In genomic region chr4:152258391-152258790, GRCh38 we compare ENCODE assay signal across 13 cellular contexts.
DNase-seq lines count a peak whose midpoint lies in the region; ATAC-seq, FAIRE-seq and TF ChIP-seq lines count a peak whose summit lies in the region.
"Had no signal": no experiment of that assay in that cellular context is flagged by ENCODE, and none has a peak within 500 bp of the region (broad histone marks: within the 10 kb centered on the region; RNA-seq: fewer than 3 reads in every experiment).

No MANE protein-coding gene starts in this region.

- H3K79me2 ChIP-seq in GM23248 (ENCODE audit: insufficient read depth): no peaks in the 10 kb centered on the region
- H3K79me2 ChIP-seq in keratinocyte (ENCODE audit: control insufficient read depth, insufficient read depth, low read length): no peaks in the 10 kb centered on the region

- no peak for TF ChIP-seq CTCF in AG04450 (IDR thresholded peaks at IDR 0.05; ENCODE audit: low read depth, low read length)
- no peak for TF ChIP-seq CTCF in keratinocyte (optimal IDR thresholded peaks at IDR 0.05 in 1 of 3, IDR thresholded peaks at IDR 0.05 in 1 of 3, conservative IDR thresholded peaks at IDR 0.05 in 1 of 3; ENCODE audit: extremely low read depth in 1 of 3, insufficient read depth in 2 of 3, low read length in 3 of 3)

- peak overlapping the region; percentile 66 for H3K27ac ChIP-seq in AG04450 (ENCODE audit: low read depth, low read length)
- H3K27ac ChIP-seq in GM23248: peak overlapping the region; percentile 95
- peak overlapping the region; percentile 98 for H3K27ac ChIP-seq in keratinocyte (ENCODE audit: control insufficient read depth, insufficient read depth, low read length)
- no peak overlapping the region for H3K27ac ChIP-seq in effector memory CD4-positive, alpha-beta T cell (ENCODE audit: insufficient read depth, low read length, poor library complexity, severe bottlenecking)

- CTCF ChIA-PET in AG04450 (lab: Charles Lee) (no interaction called here), T-cell (lab: Charles Lee) (no interaction called here)

- H3K9me3 ChIP-seq in AG04450 (ENCODE audit: control insufficient read depth, insufficient read depth, low read length) (no peaks in the 10 kb centered on the region), GM23248 (ENCODE audit: low read depth) (no peaks in the 10 kb centered on the region), keratinocyte (ENCODE audit: control insufficient read depth, low read depth, low read length) (peaks cover 6% of the 10 kb centered on the region)
- H3K9me3 ChIP-seq in effector memory CD4-positive, alpha-beta T cell (ENCODE audit: control insufficient read depth, low read length): no peaks in the 10 kb centered on the region

- no peaks in the 10 kb centered on the region for H3K9me2 ChIP-seq in GM23248 (ENCODE audit: insufficient read depth)

- H4K20me1 ChIP-seq in GM23248 (ENCODE audit: insufficient read depth) (no peaks in the 10 kb centered on the region), keratinocyte (ENCODE audit: control insufficient read depth, extremely low read depth, insufficient read depth, low read length) (no peaks in the 10 kb centered on the region)

- POLR2A ChIA-PET in AG04450 (lab: Yijun Ruan, JAX): no interaction called here
- POLR2A ChIA-PET in T-cell (lab: Charles Lee): no interaction called here

- peak overlapping the region; percentile 69 for H3K9ac ChIP-seq in GM23248
- H3K9ac ChIP-seq in keratinocyte (ENCODE audit: control insufficient read depth, extremely low read depth, insufficient read depth, low read length): peak overlapping the region; percentile 84

- peak overlapping the region; percentile 62 to 76 for H3K27ac Mint-ChIP-seq in T-cell

- H3K4me3 ChIP-seq in AG04450 (ENCODE audit: low read depth, low read length) (no peak overlapping the region), GM23248 (no peak overlapping the region), keratinocyte (ENCODE audit: control insufficient read depth in 2 of 3, extremely low read depth in 1 of 3, insufficient read depth in 2 of 3, low read depth in 1 of 3, low read length in 3 of 3) (no peak overlapping the region)
- H3K4me3 ChIP-seq in effector memory CD4-positive, alpha-beta T cell (ENCODE audit: insufficient read depth, low read depth, low read length, poor library complexity, severe bottlenecking): no peak overlapping the region

- FAIRE-seq in keratinocyte (lab: Jason Lieb, UNC): no peak

- ATAC-seq in T-cell (replicated peaks in 1 of 4) (no peak), HG02763 (IDR thresholded peaks at IDR 0.05; ENCODE audit: unreplicated experiment) (no peak)
- ATAC-seq: activated T-cell treated with anti-CD3 and anti-CD28 coated beads, Interleukin-2, amount 50 U/mL, for 4 hours; Panc1 had no signal

- peaks cover 29% of the 10 kb centered on the region for H3F3A ChIP-seq in GM23248 (ENCODE audit: insufficient read depth)

- H3K27me3 ChIP-seq in AG04450 (ENCODE audit: control insufficient read depth, insufficient read depth, low read length) (no peaks in the 10 kb centered on the region), GM23248 (replicated peaks; ENCODE audit: insufficient read depth) (no peaks in the 10 kb centered on the region), keratinocyte (ENCODE audit: control insufficient read depth, extremely low read depth, insufficient read depth, low read length) (no peaks in the 10 kb centered on the region)
- no peaks in the 10 kb centered on the region for H3K27me3 ChIP-seq in effector memory CD4-positive, alpha-beta T cell (replicated peaks; ENCODE audit: control insufficient read depth, insufficient read depth, low read length, poor library complexity, severe bottlenecking)

- H3K9me3 Mint-ChIP-seq in T-cell: peaks cover 0 to 4% (median 0%) of the 10 kb centered on the region in 3 donors
- H3K9me3 Mint-ChIP-seq: activated T-cell treated with anti-CD3 and anti-CD28 coated beads, Interleukin-2, amount 50 U/mL, for 4 hours had no signal

- in situ Hi-C loops in GM23248 (cut with MboI): no loop called here

- DNase-seq in AG04450 (ENCODE audit: low read depth, low spot score): no peak
- no peak for DNase-seq in GM23248
- DNase-seq in T-cell: no peak
- no peak for DNase-seq in keratinocyte (ENCODE audit: low read depth, low spot score)
- DNase-seq in effector memory CD4-positive, alpha-beta T cell: no peak
- DNase-seq in NCI-H2081 treated with DMSO at 0.1 percent for 48 hours (lab: John Stamatoyannopoulos, UW): no peak
- DNase-seq: activated CD4-positive, alpha-beta T cell treated with anti-CD3 and anti-CD28 coated beads, Interleukin-2, amount 50 U/mL, for 48 hours; activated T-cell treated with anti-CD3 and anti-CD28 coated beads, Interleukin-2, amount 50 U/mL, for 4 hours; effector CD4-positive, alpha-beta T cell; NCI-H1092; stimulated activated CD4-positive, alpha-beta T cell treated with anti-CD3 and anti-CD28 coated beads, Interleukin-4, amount 100 ng/mL, for 1 hour had no signal

- no peaks in the 10 kb centered on the region for H3K9me1 ChIP-seq in keratinocyte (ENCODE audit: control insufficient read depth, extremely low read depth, insufficient read depth, low read length)

- H3K4me1 Mint-ChIP-seq in T-cell: peaks cover 0 to 25% (median 2%) of the 10 kb centered on the region in 3 donors

- dilution Hi-C loops in keratinocyte (cut with MboI; ENCODE audit: extremely low pct_ligation_motif_present, low sequenced_read_pairs): no loop called here

- H3K4me1 ChIP-seq in GM23248 (ENCODE audit: insufficient read depth): peaks cover 45% of the 10 kb centered on the region
- H3K4me1 ChIP-seq in keratinocyte (ENCODE audit: control insufficient read depth, extremely low read depth, insufficient read depth, low read length): peaks cover 47% of the 10 kb centered on the region
- H3K4me1 ChIP-seq in effector memory CD4-positive, alpha-beta T cell (ENCODE audit: control insufficient read depth, insufficient read depth, low read length, poor library complexity, severe bottlenecking): peaks cover 32% of the 10 kb centered on the region

- no peak overlapping the region for H3K4me3 Mint-ChIP-seq in T-cell
- H3K4me3 Mint-ChIP-seq: activated T-cell treated with anti-CD3 and anti-CD28 coated beads, Interleukin-2, amount 50 U/mL, for 4 hours had no signal

- no peaks in the 10 kb centered on the region for H3K27me3 Mint-ChIP-seq in T-cell

- 51 to 85% methylated on average over 2 to 5 of the region's 5 CpGs for WGBS in GM23248 (ENCODE audit: low coverage in 1 of 2, low lambda C conversion rate in 2 of 2, missing lambda C conversion rate in 2 of 2), 2 experiments

- no peaks in the 10 kb centered on the region for H3K36me3 Mint-ChIP-seq in T-cell

- H2AFZ ChIP-seq in GM23248: peak overlapping the region; percentile 77
- no peak overlapping the region for H2AFZ ChIP-seq in keratinocyte (ENCODE audit: control insufficient read depth, low read length)

- no peaks in the 10 kb centered on the region for H3K36me3 ChIP-seq in GM23248 (ENCODE audit: low read depth)
- H3K36me3 ChIP-seq in keratinocyte (ENCODE audit: control insufficient read depth in 2 of 2, extremely low read depth in 1 of 2, insufficient read depth in 2 of 2, low read length in 2 of 2): no peaks in the 10 kb centered on the region
- H3K36me3 ChIP-seq in effector memory CD4-positive, alpha-beta T cell (ENCODE audit: control insufficient read depth, insufficient read depth, low read length): no peaks in the 10 kb centered on the region

- no peak overlapping the region for H3K4me2 ChIP-seq in GM23248 (ENCODE audit: unreplicated experiment)
- peak overlapping the region; percentile 83 for H3K4me2 ChIP-seq in keratinocyte (ENCODE audit: control insufficient read depth, extremely low read depth, insufficient read depth, low read depth, low read length)
